Comparison of ENCODE assay signal across 13 cellular contexts in the genomic region with DNA sequence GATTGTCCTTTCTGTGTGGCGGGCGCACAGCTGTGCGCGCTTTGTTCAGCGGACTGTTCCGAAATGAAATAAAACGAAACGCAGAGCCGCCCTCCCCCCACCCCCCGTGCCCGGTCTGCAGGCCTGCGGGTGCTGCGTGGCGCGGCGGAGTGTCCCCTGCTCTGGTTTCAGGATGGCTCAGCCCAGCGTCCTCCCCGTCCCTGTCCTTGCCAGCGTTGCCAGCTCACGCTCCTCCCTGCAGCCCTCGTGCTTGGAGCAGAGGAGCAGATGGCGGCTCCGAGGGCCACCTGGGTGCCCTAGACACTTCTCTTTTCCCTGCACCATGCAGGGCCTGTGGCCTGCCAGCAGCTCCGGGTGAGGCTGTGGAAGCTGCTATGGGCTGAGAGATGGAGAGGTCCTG. TPM values are rescaled to one million over a fixed set of nuclear protein-coding genes. Genes with fewer than 3 reads are reported as not detected.
DNase-seq lines count a peak whose midpoint lies in the region; ATAC-seq and TF ChIP-seq lines count a peak whose summit lies in the region.
"Had no signal": no experiment of that assay in that cellular context is flagged by ENCODE, and none has a peak within 500 bp of the region (broad histone marks: within the 10 kb centered on the region; RNA-seq: fewer than 3 reads in every experiment).

No MANE protein-coding gene starts in this region.

- WGBS in smooth muscle cell (ENCODE audit: low lambda C conversion rate) = 96% methylated on average over 24 of the region's 24 CpGs

- no peak overlapping the region for H3K4me3 Mint-ChIP-seq in activated T-cell treated with anti-CD3 and anti-CD28 coated beads, Interleukin-2, amount 50 U/mL, for 24 hours
- no peak overlapping the region for H3K4me3 Mint-ChIP-seq in activated T-cell treated with anti-CD3 and anti-CD28 coated beads, Interleukin-2, amount 50 U/mL, for 72 hours
- H3K4me3 Mint-ChIP-seq: HFFc6 had no signal

- no peaks in the 10 kb centered on the region for H3F3A ChIP-seq in smooth muscle cell (ENCODE audit: low read depth)

- no peak overlapping the region for H3K9ac ChIP-seq in smooth muscle cell (ENCODE audit: low read depth)

- H2AFZ ChIP-seq in smooth muscle cell (ENCODE audit: low read depth) = no peak overlapping the region

- peaks cover 10% of the 10 kb centered on the region for H3K4me1 ChIP-seq in smooth muscle cell (ENCODE audit: low read depth)
- H3K4me1 ChIP-seq: A549 had no signal

- H3K27ac ChIP-seq in dorsolateral prefrontal cortex = no peak overlapping the region
- no peak overlapping the region for H3K27ac ChIP-seq in smooth muscle cell (ENCODE audit: low read depth)
- H3K27ac ChIP-seq: A549, RWPE1 had no signal

- peaks cover 20% of the 10 kb centered on the region for H3K9me3 Mint-ChIP-seq in activated T-cell treated with anti-CD3 and anti-CD28 coated beads, Interleukin-2, amount 50 U/mL, for 24 hours
- H3K9me3 Mint-ChIP-seq in activated T-cell treated with anti-CD3 and anti-CD28 coated beads, Interleukin-2, amount 50 U/mL, for 72 hours = peaks cover 13 to 14% of the 10 kb centered on the region in 2 donors

- intact Hi-C loops in dorsolateral prefrontal cortex (cut with DNase I) (no loop called here), sciatic nerve (cut with DNase I) (no loop called here)

- no peak for TF ChIP-seq CTCF in dorsolateral prefrontal cortex (IDR thresholded peaks at IDR 0.05 in 54 of 56, conservative IDR thresholded peaks at IDR 0.05 in 2 of 56; ENCODE audit: low read depth in 1 of 56, partially characterized antibody in 56 of 56)
- no peak for TF ChIP-seq CTCF in smooth muscle cell (IDR thresholded peaks at IDR 0.05; ENCODE audit: borderline replicate concordance, insufficient read depth, poor library complexity, severe bottlenecking)

- H3K27ac Mint-ChIP-seq in activated T-cell treated with anti-CD3 and anti-CD28 coated beads, Interleukin-2, amount 50 U/mL, for 24 hours = no peak overlapping the region
- H3K27ac Mint-ChIP-seq in activated T-cell treated with anti-CD3 and anti-CD28 coated beads, Interleukin-2, amount 50 U/mL, for 72 hours = no peak overlapping the region
- H3K27ac Mint-ChIP-seq: HFFc6 had no signal

- H3K27me3 Mint-ChIP-seq in activated T-cell treated with anti-CD3 and anti-CD28 coated beads, Interleukin-2, amount 50 U/mL, for 24 hours = peaks cover 6% of the 10 kb centered on the region
- peaks cover 14% of the 10 kb centered on the region for H3K27me3 Mint-ChIP-seq in activated T-cell treated with anti-CD3 and anti-CD28 coated beads, Interleukin-2, amount 50 U/mL, for 72 hours (ENCODE audit: low read depth)

- H3K4me1 Mint-ChIP-seq in activated T-cell treated with anti-CD3 and anti-CD28 coated beads, Interleukin-2, amount 50 U/mL, for 24 hours (ENCODE audit: low read depth) = no peaks in the 10 kb centered on the region
- no peaks in the 10 kb centered on the region for H3K4me1 Mint-ChIP-seq in activated T-cell treated with anti-CD3 and anti-CD28 coated beads, Interleukin-2, amount 50 U/mL, for 72 hours (ENCODE audit: low read depth)

- no peak overlapping the region for H3K4me2 ChIP-seq in smooth muscle cell
- H3K4me2 ChIP-seq: A549 had no signal

- no peaks in the 10 kb centered on the region for H3K36me3 Mint-ChIP-seq in activated T-cell treated with anti-CD3 and anti-CD28 coated beads, Interleukin-2, amount 50 U/mL, for 24 hours (ENCODE audit: low read depth)
- peaks cover 11 to 15% of the 10 kb centered on the region in 2 donors for H3K36me3 Mint-ChIP-seq in activated T-cell treated with anti-CD3 and anti-CD28 coated beads, Interleukin-2, amount 50 U/mL, for 72 hours (ENCODE audit: insufficient read depth in 2 of 2)

- H3K4me3 ChIP-seq in dorsolateral prefrontal cortex = no peak overlapping the region
- H3K4me3 ChIP-seq in smooth muscle cell = no peak overlapping the region
- H3K4me3 ChIP-seq: A549 had no signal

- DNase-seq in activated T-cell treated with anti-CD3 and anti-CD28 coated beads, Interleukin-2, amount 50 U/mL, for 24 hours = peak; percentile 8
- no peak for DNase-seq in activated T-cell treated with anti-CD3 and anti-CD28 coated beads, Interleukin-2, amount 50 U/mL, for 72 hours
- DNase-seq in NCI-H1694 treated with DMSO at 0.1 percent for 48 hours (lab: John Stamatoyannopoulos, UW) (peak; percentile 44), dorsolateral prefrontal cortex (peak in 6 of 10 donors; percentile 24 to 74 (median 42)), sciatic nerve (ENCODE audit: low spot score) (peak; percentile 48), smooth muscle cell (lab: John Stamatoyannopoulos, UW; ENCODE audit: unreplicated experiment) (no peak)
- no peak for DNase-seq in activated CD4-positive, alpha-beta T cell treated with anti-CD3 and anti-CD28 coated beads for 48 hours
- DNase-seq: HFFc6, NCI-H1092, NCI-H146 had no signal

- H3K36me3 ChIP-seq in smooth muscle cell (ENCODE audit: low read depth) = no peaks in the 10 kb centered on the region

- H3K79me2 ChIP-seq in smooth muscle cell (ENCODE audit: low read depth) = no peaks in the 10 kb centered on the region

- no peaks in the 10 kb centered on the region for H4K20me1 ChIP-seq in smooth muscle cell (ENCODE audit: low read depth)

- H3K27me3 ChIP-seq in dorsolateral prefrontal cortex = peaks cover 0 to 4% (median 0%) of the 10 kb centered on the region in 45 donors
- peaks cover 7% of the 10 kb centered on the region for H3K27me3 ChIP-seq in smooth muscle cell (ENCODE audit: low read depth)

- H3K9me3 ChIP-seq in smooth muscle cell (replicated peaks; ENCODE audit: low read depth) = no peaks in the 10 kb centered on the region

- ATAC-seq in activated T-cell treated with anti-CD3 and anti-CD28 coated beads, Interleukin-2, amount 50 U/mL, for 72 hours (replicated peaks in 1 of 2) = no peak
- ATAC-seq in sciatic nerve (no peak), HG02678 (IDR thresholded peaks at IDR 0.05; ENCODE audit: unreplicated experiment) (no peak)
- ATAC-seq: A549 had no signal

RNA-seq across cellular contexts. Expression of a gene that starts 17.5 kb away (rescaled TPM):
- 1 to 10 TPM; 2.6 to 2.8 TPM for total RNA-seq in activated T-cell treated with anti-CD3 and anti-CD28 coated beads, Interleukin-2, amount 50 U/mL, for 72 hours
- total RNA-seq in dorsolateral prefrontal cortex (10 to 100 TPM; 12.3 to 70.3 (median 39.4) TPM), sciatic nerve (12.3 TPM), smooth muscle cell (3.1 and 4.7 TPM in 2 replicates)
- polyA plus RNA-seq in smooth muscle cell = 8.5 and 11.7 TPM in 2 replicates

Comparison
In these comparisons a context has a peak if more than half of its experiments do, and no peak if none do; other contexts are left out.
1. DNase-seq: peak in activated T-cell treated with anti-CD3 and anti-CD28 coated beads, Interleukin-2, amount 50 U/mL, for 24 hours (single experiment), NCI-H1694 treated with DMSO at 0.1 percent for 48 hours (single experiment), dorsolateral prefrontal cortex (6 of 10) and sciatic nerve (single experiment); none in activated T-cell treated with anti-CD3 and anti-CD28 coated beads, Interleukin-2, amount 50 U/mL, for 72 hours (0 of 2), smooth muscle cell (single experiment) and activated CD4-positive, alpha-beta T cell treated with anti-CD3 and anti-CD28 coated beads for 48 hours (single experiment).